1 cellular context compared by ENCODE assay signal in the genomic region with DNA sequence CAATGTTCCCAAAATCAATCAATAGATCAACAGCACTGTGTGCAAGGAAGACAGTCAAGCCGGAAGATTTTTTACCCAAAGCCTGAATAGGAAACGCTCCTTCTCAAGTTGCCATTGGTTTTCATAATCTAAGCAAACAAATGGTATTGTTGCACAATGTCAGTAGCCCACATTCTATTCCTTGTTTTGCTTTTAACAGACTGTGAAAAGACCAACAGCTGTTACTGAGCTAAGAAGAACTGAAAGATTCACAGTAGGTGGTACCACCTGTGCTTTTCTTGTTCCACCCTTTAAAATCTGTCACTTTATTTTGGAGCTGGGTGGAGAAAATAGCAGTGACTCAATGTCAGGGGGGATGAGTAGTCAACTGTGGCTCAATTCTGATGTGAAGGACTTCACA.
A peak's percentile ranks its signal among the peaks of the same experiment; 100 is the strongest.
TF ChIP-seq lines count a peak whose summit lies in the region.

No MANE protein-coding gene starts in this region.

TF ChIP-seq in HepG2, 621 proteins besides CTCF, POLR2A, EP300 and RAD21 (continued from another document):
- TF ChIP-seq, protein P1, sequence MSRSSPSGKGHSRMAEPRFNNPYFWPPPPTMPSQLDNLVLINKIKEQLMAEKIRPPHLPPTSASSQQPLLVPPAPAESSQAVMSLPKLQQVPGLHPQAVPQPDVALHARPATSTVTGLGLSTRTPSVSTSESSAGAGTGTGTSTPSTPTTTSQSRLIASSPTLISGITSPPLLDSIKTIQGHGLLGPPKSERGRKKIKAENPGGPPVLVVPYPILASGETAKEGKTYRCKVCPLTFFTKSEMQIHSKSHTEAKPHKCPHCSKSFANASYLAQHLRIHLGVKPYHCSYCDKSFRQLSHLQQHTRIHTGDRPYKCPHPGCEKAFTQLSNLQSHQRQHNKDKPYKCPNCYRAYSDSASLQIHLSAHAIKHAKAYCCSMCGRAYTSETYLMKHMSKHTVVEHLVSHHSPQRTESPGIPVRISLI (CRISPR knock-in tag; IDR thresholded peaks at IDR 0.05; ENCODE audit: borderline replicate concordance), result no peak
- TF ChIP-seq ZSCAN9 (CRISPR knock-in tag; IDR thresholded peaks at IDR 0.05; ENCODE audit: borderline replicate concordance) (no peak), FOXA3 (CRISPR knock-in tag; IDR thresholded peaks at IDR 0.05) (0 out of 2 replicates have a peak, but pooled peaks have one; percentile 29), ZNF331 (CRISPR knock-in tag; IDR thresholded peaks at IDR 0.05) (peak; percentile 33; the same call in 1 of the 2 replicates)
